Comparison of ENCODE assay signal across 25 cellular contexts in the genomic region with DNA sequence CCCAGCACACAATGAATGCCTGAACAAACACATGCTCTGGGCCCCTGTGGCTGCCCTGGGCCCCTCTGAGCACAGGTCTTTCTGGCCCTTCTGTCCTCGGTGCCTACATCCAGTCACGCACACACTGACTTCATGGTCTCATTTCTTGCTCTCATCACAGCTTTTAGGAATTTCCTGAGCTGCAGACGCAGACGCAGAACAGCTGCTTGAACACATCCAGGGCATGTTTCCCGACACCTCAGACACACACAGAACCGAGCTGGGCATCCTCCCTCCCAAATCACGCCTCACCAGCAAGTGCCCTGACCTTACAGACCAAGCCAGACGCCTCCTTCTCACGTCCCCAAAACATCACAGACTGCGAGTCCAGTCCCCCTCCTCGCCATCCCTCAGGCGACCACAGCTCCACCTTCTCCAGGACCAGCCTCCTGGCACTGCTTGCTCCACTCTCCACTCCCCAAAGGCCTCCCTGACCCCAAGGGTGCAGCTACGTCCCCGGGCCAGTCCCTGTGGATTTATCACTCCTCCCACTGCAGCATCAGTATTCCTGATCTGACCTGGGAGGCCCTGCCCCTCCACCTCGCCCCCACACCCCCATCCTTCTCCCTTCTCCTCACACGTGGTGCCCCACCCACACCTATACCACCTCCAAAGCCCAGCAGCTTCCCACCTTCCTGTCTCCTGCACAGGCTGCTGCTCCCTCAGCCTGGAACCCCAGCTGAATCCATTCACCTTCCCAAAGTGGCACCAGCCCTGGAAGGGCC. TPM values are rescaled to one million over a fixed set of nuclear protein-coding genes. Genes with fewer than 3 reads are reported as not detected.
A peak's percentile ranks its signal among the peaks of the same experiment; 100 is the strongest.
DNase-seq lines count a peak whose midpoint lies in the region; ATAC-seq and TF ChIP-seq lines count a peak whose summit lies in the region.
"Had no signal": no experiment of that assay in that cellular context is flagged by ENCODE, and none has a peak within 500 bp of the region (broad histone marks: within the 10 kb centered on the region; RNA-seq: fewer than 3 reads in every experiment).

No MANE protein-coding gene starts in this region.

- H2BK5ac ChIP-seq in mesenchymal stem cell (ENCODE audit: low read depth, low read length, poor library complexity, severe bottlenecking), result no peak overlapping the region

- POLR2A ChIA-PET in MCF 10A (lab: Yijun Ruan, JAX), result interaction anchor here (1.4 to 2.3 kb wide), 2 partner anchors 11 to 15 kb away, joined by 4 to 12 read pairs; partner anchors contain the start of genes BET1L and RIC8A

- H3K27me3 Mint-ChIP-seq in MCF 10A (ENCODE audit: insufficient read depth, unreplicated experiment), result no peaks in the 10 kb centered on the region
- H3K27me3 Mint-ChIP-seq: CD4-positive, alpha-beta T cell had no signal

- H3K4me3 ChIP-seq in mammary epithelial cell (replicated peaks in 1 of 3; ENCODE audit: insufficient read depth in 1 of 3, low read depth in 2 of 3, low read length in 3 of 3), result no peak overlapping the region
- H3K4me3 ChIP-seq in mesenchymal stem cell (ENCODE audit: insufficient read depth in 1 of 2, low read depth in 1 of 2, low read length in 2 of 2), result no peak overlapping the region
- no peak overlapping the region for H3K4me3 ChIP-seq in upper lobe of right lung
- H3K4me3 ChIP-seq: ascending aorta, GM23248, lung, right lobe of liver had no signal

- peak overlapping the region; percentile 38 for H3K27ac Mint-ChIP-seq in MCF 10A (ENCODE audit: low read depth, unreplicated experiment)
- H3K27ac Mint-ChIP-seq: CD4-positive, alpha-beta T cell had no signal

- no TSS peak for BruUV-seq in MCF 10A (replicated peaks; lab: Mats Ljungman, UMichigan)
- BruUV-seq in mammary epithelial cell (replicated peaks; lab: Mats Ljungman, UMichigan), result no TSS peak

- H3K4me1 Mint-ChIP-seq in MCF 10A (ENCODE audit: insufficient read depth, unreplicated experiment), result peaks cover 9% of the 10 kb centered on the region

- no peak overlapping the region for H3K4ac ChIP-seq in mesenchymal stem cell (ENCODE audit: low read depth in 1 of 2, low read length in 2 of 2)

- H2AK5ac ChIP-seq in mesenchymal stem cell (ENCODE audit: low read length, severe bottlenecking), result no peak overlapping the region

- peak overlapping the region; percentile 88 for H2BK15ac ChIP-seq in mesenchymal stem cell (ENCODE audit: low read depth, poor library complexity, severe bottlenecking)

- no peak overlapping the region for H3K4me3 Mint-ChIP-seq in MCF 10A (ENCODE audit: unreplicated experiment)
- H3K4me3 Mint-ChIP-seq: CD4-positive, alpha-beta T cell had no signal

- no peaks in the 10 kb centered on the region for H3K36me3 ChIP-seq in mammary epithelial cell (ENCODE audit: insufficient read depth, low read length)
- peaks cover 29 to 30% of the 10 kb centered on the region in 2 experiments for H3K36me3 ChIP-seq in mesenchymal stem cell (ENCODE audit: control insufficient read depth in 1 of 2, insufficient read depth in 2 of 2, low read depth in 1 of 2, low read length in 2 of 2)
- peaks cover 7% of the 10 kb centered on the region for H3K36me3 ChIP-seq in upper lobe of right lung

- no peak for TF ChIP-seq CTCF in MCF 10A (IDR thresholded peaks at IDR 0.05; ENCODE audit: unreplicated experiment)
- no peak for TF ChIP-seq CTCF in mammary epithelial cell (conservative IDR thresholded peaks at IDR 0.05 in 1 of 2, IDR thresholded peaks at IDR 0.05 in 1 of 2; ENCODE audit: extremely low read depth in 1 of 2, insufficient read depth in 1 of 2, low read depth in 1 of 2, low read length in 2 of 2)
- no peak for TF ChIP-seq CTCF in upper lobe of right lung (IDR thresholded peaks at IDR 0.05)

- DNase-seq in MCF 10A (ENCODE audit: unreplicated experiment), result no peak
- no peak for DNase-seq in mammary epithelial cell
- DNase-seq in mesenchymal stem cell, result peak; percentile 15
- DNase-seq in upper lobe of right lung, result no peak
- DNase-seq in stimulated activated CD4-positive, alpha-beta T cell treated with anti-CD3 and anti-CD28 coated beads, Interleukin-4, amount 100 ng/mL, for 4 hours, result no peak
- DNase-seq in NOMO-1 treated with dmso at 0.1 percent for 144 hours (lab: John Stamatoyannopoulos, UW; ENCODE audit: unreplicated experiment), result no peak
- DNase-seq: activated CD4-positive, alpha-beta T cell treated with anti-CD3 and anti-CD28 coated beads for 1 hour; activated gamma-delta T cell treated with Interleukin-2 at 50 U/mL for 16 hours; CD4-positive, alpha-beta T cell; DMS153; GDM1; GM23248; hippocampal formation; NCI-H1417 treated with DMSO at 0.1 percent for 48 hours; NCI-H774; OCI-M1; SHP77 treated with DMSO at 0.1 percent for 48 hours; stimulated activated CD4-positive, alpha-beta T cell treated with anti-CD3 and anti-CD28 coated beads, Interleukin-15, amount 100 ng/mL, for 24 hours had no signal

- CTCF ChIA-PET in MCF 10A (lab: Yijun Ruan, JAX) (interaction anchor here (0.6 kb wide), 1 partner anchor 225 kb away, joined by 3 read pairs; no protein-coding TSS in a partner anchor), mammary epithelial cell (lab: Charles Lee; ENCODE audit: low non-redundant PET) (no interaction called here)

- peaks cover 30% of the 10 kb centered on the region for H3K79me1 ChIP-seq in mesenchymal stem cell (replicated peaks; ENCODE audit: low read length, poor library complexity, severe bottlenecking)

- H3K18ac ChIP-seq in mesenchymal stem cell (ENCODE audit: low read depth in 1 of 2, low read length in 2 of 2), result no peak overlapping the region

- no peak overlapping the region for H3K23ac ChIP-seq in mesenchymal stem cell (ENCODE audit: low read length in 2 of 2)

- no peak overlapping the region for H2AFZ ChIP-seq in mammary epithelial cell (ENCODE audit: low read depth, low read length)
- no peak overlapping the region for H2AFZ ChIP-seq in mesenchymal stem cell (ENCODE audit: low read depth, low read length)
- H2AFZ ChIP-seq: GM23248 had no signal

- WGBS in mammary epithelial cell (ENCODE audit: low coverage, missing lambda C conversion rate), result 97% methylated on average over 14 of the region's 16 CpGs
- 88% methylated on average over 16 of the region's 16 CpGs for WGBS in mesenchymal stem cell

- H2BK120ac ChIP-seq in mesenchymal stem cell (ENCODE audit: low read depth, low read length), result no peak overlapping the region

- no peaks in the 10 kb centered on the region for H3K4me1 ChIP-seq in mammary epithelial cell (ENCODE audit: insufficient read depth, low read length)
- H3K4me1 ChIP-seq in mesenchymal stem cell (ENCODE audit: control insufficient read depth, insufficient read depth, low read depth, low read length), result peaks cover 8% of the 10 kb centered on the region
- H3K4me1 ChIP-seq in upper lobe of right lung, result no peaks in the 10 kb centered on the region
- H3K4me1 ChIP-seq: ascending aorta, right lobe of liver had no signal

- in situ Hi-C loops in mammary epithelial cell (cut with MboI; ENCODE audit: low sequenced_read_pairs in 2 of 2), result no loop called here

- H3K79me2 ChIP-seq in mammary epithelial cell (ENCODE audit: insufficient read depth, low read length), result peaks cover 7% of the 10 kb centered on the region

- H4K20me1 ChIP-seq in mammary epithelial cell (ENCODE audit: insufficient read depth, low read length), result no peaks in the 10 kb centered on the region

- no peaks in the 10 kb centered on the region for H3K9me3 Mint-ChIP-seq in MCF 10A (ENCODE audit: unreplicated experiment)
- H3K9me3 Mint-ChIP-seq: CD4-positive, alpha-beta T cell had no signal

- no peaks in the 10 kb centered on the region for H3K9me3 ChIP-seq in mammary epithelial cell (replicated peaks; ENCODE audit: insufficient read depth, low read length)
- H3K9me3 ChIP-seq in mesenchymal stem cell (ENCODE audit: control insufficient read depth, low read length), result no peaks in the 10 kb centered on the region
- H3K9me3 ChIP-seq in upper lobe of right lung, result no peaks in the 10 kb centered on the region
- H3K9me3 ChIP-seq: ascending aorta, right lobe of liver had no signal

- H3K14ac ChIP-seq in mesenchymal stem cell (ENCODE audit: low read length in 2 of 2), result no peak overlapping the region

- ATAC-seq in upper lobe of right lung (peak; percentile 26), GM19397 (IDR thresholded peaks at IDR 0.05; ENCODE audit: unreplicated experiment) (no peak)

- peaks cover 23% of the 10 kb centered on the region for H3K36me3 Mint-ChIP-seq in MCF 10A (ENCODE audit: insufficient read depth, unreplicated experiment)

- H3K27me3 ChIP-seq in mammary epithelial cell (ENCODE audit: insufficient read depth, low read length) (no peaks in the 10 kb centered on the region), mesenchymal stem cell (ENCODE audit: control insufficient read depth in 1 of 2, insufficient read depth in 1 of 2, low read length in 2 of 2) (no peaks in the 10 kb centered on the region), upper lobe of right lung (no peaks in the 10 kb centered on the region)
- H3K27me3 ChIP-seq: ascending aorta, right lobe of liver had no signal

- H3K9ac ChIP-seq in mammary epithelial cell (ENCODE audit: insufficient read depth, low read length) (no peak overlapping the region), mesenchymal stem cell (ENCODE audit: low read length) (no peak overlapping the region)
- H3K9ac ChIP-seq: GM23248 had no signal

- H3K4me2 ChIP-seq in mammary epithelial cell (ENCODE audit: insufficient read depth, low read depth, low read length), result no peak overlapping the region
- H3K4me2 ChIP-seq in mesenchymal stem cell (ENCODE audit: low read length, poor library complexity, severe bottlenecking), result no peak overlapping the region

- H4K91ac ChIP-seq in mesenchymal stem cell (ENCODE audit: low read length), result peak overlapping the region; percentile 28

- peak overlapping the region; percentile 23 for H4K8ac ChIP-seq in mesenchymal stem cell (ENCODE audit: low read length)

- H2BK12ac ChIP-seq in mesenchymal stem cell (ENCODE audit: low read length in 2 of 2), result no peak overlapping the region

- dilution Hi-C loops in mammary epithelial cell (cut with HindIII; ENCODE audit: low sequenced_read_pairs), result no loop called here

- no peak overlapping the region for H3K27ac ChIP-seq in mammary epithelial cell (ENCODE audit: insufficient read depth, low read depth, low read length)
- peak overlapping the region; percentile 54 for H3K27ac ChIP-seq in cingulate gyrus (ENCODE audit: low read depth, low read length)
- no peak overlapping the region for H3K27ac ChIP-seq in mesenchymal stem cell (ENCODE audit: low read length, poor library complexity, severe bottlenecking)
- no peak overlapping the region for H3K27ac ChIP-seq in upper lobe of right lung
- H3K27ac ChIP-seq: ascending aorta, GM23248, right lobe of liver had no signal

- intact Hi-C loops in MCF 10A (cut with micrococcal nuclease) (no loop called here), mammary epithelial cell (cut with micrococcal nuclease) (no loop called here), upper lobe of right lung (cut with DNase I) (no loop called here)

RNA-seq across cellular contexts. Expression of gene SIRT3, which starts 12.9 kb away (rescaled TPM):
- total RNA-seq in MCF 10A (2022) (19.8 and 20.5 TPM in 2 replicates), mammary epithelial cell (10 to 100 TPM; 12.3 to 14.8 TPM), upper lobe of right lung (15.7 TPM)
- polyA plus RNA-seq in mammary epithelial cell, result 12.1 TPM
- 2.9 TPM for polyA minus RNA-seq in mammary epithelial cell
- polyA plus RNA-seq in mesenchymal stem cell (2013, experiment 1 of 2), result 10.2 TPM
- 10.2 TPM for polyA plus RNA-seq in mesenchymal stem cell (2013, experiment 2 of 2)

RNA-seq across cellular contexts. Expression of gene PSMD13, which starts 13.6 kb away (rescaled TPM):
- total RNA-seq in MCF 10A (2022) (86.8 and 103 TPM in 2 replicates), mammary epithelial cell (100 to 1,000 TPM in 1 of 2 donors, 10 to 100 TPM in 1; 89.5 to 133 TPM), upper lobe of right lung (89.9 TPM)
- 217 TPM for polyA plus RNA-seq in mammary epithelial cell
- polyA minus RNA-seq in mammary epithelial cell, result 160 TPM
- polyA plus RNA-seq in mesenchymal stem cell (2013, experiment 1 of 2), result 66.4 TPM
- polyA plus RNA-seq in mesenchymal stem cell (2013, experiment 2 of 2), result 68.0 TPM

RNA-seq across cellular contexts. Expression of gene RIC8A, which starts 15.7 kb away (rescaled TPM):
- total RNA-seq in MCF 10A (2022) (93.3 and 109 TPM in 2 replicates), mammary epithelial cell (100 to 1,000 TPM; 112 to 132 TPM), upper lobe of right lung (91.8 TPM)
- polyA plus RNA-seq in mammary epithelial cell, result 119 TPM
- polyA minus RNA-seq in mammary epithelial cell, result 317 TPM
- 77.3 TPM for polyA plus RNA-seq in mesenchymal stem cell (2013, experiment 1 of 2)
- polyA plus RNA-seq in mesenchymal stem cell (2013, experiment 2 of 2), result 76.9 TPM

RNA-seq across cellular contexts. Expression of gene BET1L, which starts 16.0 kb away (rescaled TPM):
- total RNA-seq in MCF 10A (2022) (65.3 and 66.1 TPM in 2 replicates), mammary epithelial cell (10 to 100 TPM; 13.5 to 53.8 TPM), upper lobe of right lung (57.9 TPM)
- polyA plus RNA-seq in mammary epithelial cell, result 51.9 TPM
- 62.3 TPM for polyA minus RNA-seq in mammary epithelial cell
- polyA plus RNA-seq in mesenchymal stem cell (2013, experiment 1 of 2), result 52.8 TPM
- polyA plus RNA-seq in mesenchymal stem cell (2013, experiment 2 of 2), result 52.1 TPM

RNA-seq across cellular contexts. Expression of gene SCGB1C1, which starts 30.3 kb away (rescaled TPM):
- total RNA-seq in MCF 10A (2022) (not detected in 2 replicates), mammary epithelial cell (not detected), upper lobe of right lung (not detected)
- polyA plus RNA-seq in mammary epithelial cell, result not detected
- not detected for polyA minus RNA-seq in mammary epithelial cell
- not detected for polyA plus RNA-seq in mesenchymal stem cell (2013, experiment 1 of 2)
- polyA plus RNA-seq in mesenchymal stem cell (2013, experiment 2 of 2), result not detected
- total RNA-seq: ascending aorta; CD4-positive, alpha-beta T cell; GM23248; lung; M059J; osteoblast; right lobe of liver had no signal
- polyA plus RNA-seq: GM23248, lung had no signal
